ENCODE assay signal across 23 cellular contexts in genomic region chr1:214574598-214575411, GRCh38. TPM values are rescaled to one million over a fixed set of nuclear protein-coding genes. Genes with fewer than 3 reads are reported as not detected.
DNase-seq lines count a peak whose midpoint lies in the region; ATAC-seq, FAIRE-seq and TF ChIP-seq lines count a peak whose summit lies in the region.
"Had no signal": no experiment of that assay in that cellular context is flagged by ENCODE, and none has a peak within 500 bp of the region (broad histone marks: within the 10 kb centered on the region; RNA-seq: fewer than 3 reads in every experiment).

No MANE protein-coding gene starts in this region.

- no peak overlapping the region; a peak in 1 of 6 replicates for H3K27ac ChIP-seq in A549
- H3K27ac ChIP-seq in PC-3 (ENCODE audit: low read length): no peak overlapping the region
- no peak overlapping the region for H3K27ac ChIP-seq in trophoblast cell (ENCODE audit: low read depth, low read length)
- H3K27ac ChIP-seq: lower lobe of right lung, parathyroid adenoma had no signal

- H3K9ac ChIP-seq in PC-3 (ENCODE audit: low read length): no peak overlapping the region
- no peak overlapping the region for H3K9ac ChIP-seq in trophoblast cell (ENCODE audit: low read length)
- H3K9ac ChIP-seq: parathyroid adenoma had no signal

- no peaks in the 10 kb centered on the region for H4K20me1 ChIP-seq in PC-3 (ENCODE audit: low read length)

- no peak overlapping the region for H3K23ac ChIP-seq in trophoblast cell (ENCODE audit: low read length)

- H3K4me3 ChIP-seq in A549 (no peak overlapping the region), PC-3 (ENCODE audit: low read length) (no peak overlapping the region), choroid plexus epithelial cell (ENCODE audit: low read depth, low read length) (no peak overlapping the region), trophoblast cell (ENCODE audit: low read depth, low read length) (no peak overlapping the region)
- H3K4me3 ChIP-seq: body of pancreas, lower lobe of right lung had no signal

- TF ChIP-seq RAD21 in A549 (conservative IDR thresholded peaks at IDR 0.05 in 1 of 2, IDR thresholded peaks at IDR 0.05 in 1 of 2): no peak

- BruUV-seq in PC-3 (replicated peaks; lab: Mats Ljungman, UMichigan): no TSS peak

- H2BK12ac ChIP-seq in trophoblast cell (ENCODE audit: low read length): peak overlapping the region; percentile 83

- H2BK120ac ChIP-seq in trophoblast cell (ENCODE audit: insufficient read depth, low read length, poor library complexity): no peak overlapping the region

- H3F3A ChIP-seq in PC-3 (ENCODE audit: low read length, unreplicated experiment): no peaks in the 10 kb centered on the region

- H2AFZ ChIP-seq in PC-3 (ENCODE audit: low read length) (no peak overlapping the region), trophoblast cell (ENCODE audit: insufficient read depth, low read length, poor library complexity) (no peak overlapping the region)
- H2AFZ ChIP-seq: parathyroid adenoma had no signal

- DNase-seq in A549 (ENCODE audit: low read depth in 1 of 2, low spot score in 1 of 2) (no peak), PC-3 (peak; percentile 71), choroid plexus epithelial cell (ENCODE audit: low read depth) (peak; percentile 38), trophoblast cell (peak; percentile 30 to 95), NCI-H146 treated with DMSO at 0.1 percent for 48 hours (lab: John Stamatoyannopoulos, UW; ENCODE audit: unreplicated experiment) (no peak), A172 (ENCODE audit: low spot score) (no peak)
- DNase-seq in activated CD4-positive, alpha-beta T cell treated with anti-CD3 and anti-CD28 coated beads for 1 hour: no peak
- DNase-seq: activated CD4-positive, alpha-beta T cell treated with anti-CD3 and anti-CD28 coated beads, Interleukin-2, amount 50 U/mL, for 4 hours; activated naive CD8-positive, alpha-beta T cell treated with anti-CD3 and anti-CD28 coated beads, Interleukin-2, amount 10 ng/mL, durations not matched to agents 7 days and 5 days; BE2C; body of pancreas; effector CD4-positive, alpha-beta T cell; GF-D8; Kasumi-1; lower lobe of right lung; NCI-H1105; NCI-H2029 treated with DMSO at 0.1 percent for 48 hours; NCI-H2227 treated with DMSO at 0.1 percent for 48 hours; Right ventricle myocardium superior had no signal

- no peak for TF ChIP-seq EP300 in A549 (IDR thresholded peaks at IDR 0.05)

- H2AK5ac ChIP-seq in trophoblast cell (ENCODE audit: low read length): peak overlapping the region; percentile 61

- H3K4me1 ChIP-seq in A549 (peaks cover 19% of the 10 kb centered on the region), PC-3 (ENCODE audit: insufficient read depth, low read length) (peaks cover 32% of the 10 kb centered on the region), trophoblast cell (ENCODE audit: control insufficient read depth in 1 of 2, insufficient read depth in 2 of 2, low read length in 2 of 2) (peaks cover 4 to 7% of the 10 kb centered on the region in 2 experiments)
- H3K4me1 ChIP-seq: BE2C, lower lobe of right lung, parathyroid adenoma had no signal

- H3K14ac ChIP-seq in trophoblast cell (ENCODE audit: low read length): no peak overlapping the region

- no peaks in the 10 kb centered on the region for H3K27me3 ChIP-seq in PC-3 (ENCODE audit: low read length)
- H3K27me3 ChIP-seq in trophoblast cell (ENCODE audit: insufficient read depth, low read length): no peaks in the 10 kb centered on the region
- H3K27me3 ChIP-seq: BE2C, body of pancreas had no signal

- H3K4ac ChIP-seq in trophoblast cell (ENCODE audit: low read depth, low read length): no peak overlapping the region

- no peak for FAIRE-seq in A549 (lab: Jason Lieb, UNC)
- FAIRE-seq: A204.1 had no signal

- no peak overlapping the region for H3K18ac ChIP-seq in trophoblast cell (ENCODE audit: low read length)

- H3K9me3 ChIP-seq in A549 (peaks cover 25% of the 10 kb centered on the region), PC-3 (ENCODE audit: low read length) (peaks cover 13% of the 10 kb centered on the region), trophoblast cell (ENCODE audit: insufficient read depth, low read depth, low read length) (peaks cover 3% of the 10 kb centered on the region)
- H3K9me3 ChIP-seq: BE2C had no signal

- H3K4me2 ChIP-seq in A549: no peak overlapping the region
- H3K4me2 ChIP-seq in PC-3 (ENCODE audit: low read length): peak overlapping the region; percentile 1; the same call in 1 of the 2 replicates
- no peak overlapping the region for H3K4me2 ChIP-seq in trophoblast cell (ENCODE audit: low read length)

- intact Hi-C loops in PC-3 (cut with micrococcal nuclease): no loop called here

- H2BK5ac ChIP-seq in trophoblast cell (ENCODE audit: low read depth, low read length, poor library complexity): no peak overlapping the region

- H3K36me3 ChIP-seq in PC-3 (ENCODE audit: low read depth, low read length) (peaks cover 4% of the 10 kb centered on the region; the same call in 1 of the 2 replicates), trophoblast cell (ENCODE audit: control insufficient read depth in 1 of 2, insufficient read depth in 2 of 2, low read length in 2 of 2) (peaks cover 0 to 3% of the 10 kb centered on the region in 2 experiments)
- H3K36me3 ChIP-seq: BE2C, lower lobe of right lung had no signal

- H3K79me1 ChIP-seq in trophoblast cell (ENCODE audit: low read length): peaks cover 9% of the 10 kb centered on the region

- POLR2A ChIA-PET in A549 (lab: Yijun Ruan, JAX): no interaction called here
- POLR2A ChIA-PET in PC-3 (lab: Charles Lee; ENCODE audit: unreplicated experiment): no interaction called here

- TF ChIP-seq CTCF in A549 (IDR thresholded peaks at IDR 0.05) (no peak), PC-3 (conservative IDR thresholded peaks at IDR 0.05; ENCODE audit: low read depth, low read length) (no peak), choroid plexus epithelial cell (conservative IDR thresholded peaks at IDR 0.05; ENCODE audit: low read depth, low read length) (no peak)

- ATAC-seq in A549 (no peak), PC-3 (no peak), HG02678 (IDR thresholded peaks at IDR 0.05; ENCODE audit: unreplicated experiment) (no peak)
- ATAC-seq: body of pancreas, WTC11 had no signal

- no peak overlapping the region for H4K91ac ChIP-seq in trophoblast cell (ENCODE audit: low read depth, low read length)

- no peaks in the 10 kb centered on the region for H3K79me2 ChIP-seq in PC-3 (ENCODE audit: low read length)
- H3K79me2 ChIP-seq in trophoblast cell (ENCODE audit: control insufficient read depth, insufficient read depth, low read length, poor library complexity): no peaks in the 10 kb centered on the region
- H3K79me2 ChIP-seq: parathyroid adenoma had no signal

- CTCF ChIA-PET in A549 (lab: Yijun Ruan, JAX) (interaction anchor here (1.0 to 26.0 kb wide), 6 partner anchors 9 to 360 kb away, joined by 3 to 515 read pairs (median 4); partner anchors contain the start of gene PTPN14), PC-3 (lab: Charles Lee) (no interaction called here)

- WGBS in A549 (ENCODE audit: missing lambda C conversion rate): 83% methylated on average over 3 of the region's 3 CpGs
- WGBS in trophoblast cell (ENCODE audit: extremely low coverage, insufficient coverage, insufficient read length): no CpG with 5 or more reads among the region's 3 CpGs

- H4K8ac ChIP-seq in trophoblast cell (ENCODE audit: low read depth, low read length): no peak overlapping the region

- no peaks in the 10 kb centered on the region for H3K9me2 ChIP-seq in PC-3 (replicated peaks; ENCODE audit: low read length)

- TF ChIP-seq POLR2A in A549 (IDR thresholded peaks at IDR 0.05; ENCODE audit: low read length): no peak

- H4K12ac ChIP-seq in trophoblast cell (ENCODE audit: low read depth, low read length): no peak overlapping the region

TF ChIP-seq in A549, 52 proteins besides CTCF, POLR2A, EP300 and RAD21:
- TF ChIP-seq CEBPB (IDR thresholded peaks at IDR 0.05): no peak
- no peak for TF ChIP-seq FOSL2 (IDR thresholded peaks at IDR 0.05)
- TF ChIP-seq FOSL2 (CRISPR knock-in tag; IDR thresholded peaks at IDR 0.05): no peak
- TF ChIP-seq MAFK (IDR thresholded peaks at IDR 0.05; ENCODE audit: partially characterized antibody): peak; percentile 56

RNA-seq across cellular contexts. Expression of gene PTPN14, which starts 23.4 kb away (rescaled TPM):
- polyA plus RNA-seq in A549 (2011; rRNA removed) (9.9 and 10.0 TPM in 2 replicates), A549 (2017; fragmentation: RNase III; extraction: RNeasy Plus Mini Kit Qiagen cat#74134 plus additional on column Dnase treatment) (9.2 to 13.0 TPM (median 10.3 TPM) in 3 replicates)
- 5.7 and 7.5 TPM in 2 replicates for polyA plus RNA-seq in A549 (2012; cell fraction: cytosol; rRNA removed)
- polyA plus RNA-seq in A549 (2012; cell fraction: nucleus; rRNA removed): 9.2 and 11.5 TPM in 2 replicates
- polyA minus RNA-seq in A549 (2011; rRNA and poly(A)+ RNA removed): 30.7 and 38.9 TPM in 2 replicates
- 12.6 and 17.1 TPM in 2 replicates for total RNA-seq in PC-3 (2014; rRNA removed)
- polyA plus RNA-seq in trophoblast cell (2013): 40.3 and 40.4 TPM in 2 replicates
- total RNA-seq in A172 (2014; rRNA removed; shearing (Covaris generic)): 42.8 and 46.0 TPM in 2 replicates

RNA-seq across cellular contexts. Expression of gene CENPF, which starts 28.2 kb away (rescaled TPM):
- polyA plus RNA-seq in A549 (2011; rRNA removed) (57.7 and 70.6 TPM in 2 replicates), A549 (2017; fragmentation: RNase III; extraction: RNeasy Plus Mini Kit Qiagen cat#74134 plus additional on column Dnase treatment) (53.0 to 56.0 TPM (median 53.5 TPM) in 3 replicates)
- 12.9 and 14.1 TPM in 2 replicates for polyA plus RNA-seq in A549 (2012; cell fraction: cytosol; rRNA removed)
- 23.3 and 27.1 TPM in 2 replicates for polyA plus RNA-seq in A549 (2012; cell fraction: nucleus; rRNA removed)
- 22.2 and 23.0 TPM in 2 replicates for polyA minus RNA-seq in A549 (2011; rRNA and poly(A)+ RNA removed)
- 92.6 and 101 TPM in 2 replicates for total RNA-seq in PC-3 (2014; rRNA removed)
- polyA plus RNA-seq in trophoblast cell (2013): 38.9 and 49.2 TPM in 2 replicates
- total RNA-seq in A172 (2014; rRNA removed; shearing (Covaris generic)): 149 and 175 TPM in 2 replicates

Comparison
In these comparisons a context has a peak if more than half of its experiments do, and no peak if none do; other contexts are left out.
1. DNase-seq: peak in PC-3 (single experiment), choroid plexus epithelial cell (single experiment) and trophoblast cell (2 of 2); none in A549 (0 of 2), activated CD4-positive, alpha-beta T cell treated with anti-CD3 and anti-CD28 coated beads for 1 hour (single experiment), NCI-H146 treated with DMSO at 0.1 percent for 48 hours (single experiment) and A172 (single experiment).